Comparison of ENCODE assay signal across 1 cellular context in the genomic region with DNA sequence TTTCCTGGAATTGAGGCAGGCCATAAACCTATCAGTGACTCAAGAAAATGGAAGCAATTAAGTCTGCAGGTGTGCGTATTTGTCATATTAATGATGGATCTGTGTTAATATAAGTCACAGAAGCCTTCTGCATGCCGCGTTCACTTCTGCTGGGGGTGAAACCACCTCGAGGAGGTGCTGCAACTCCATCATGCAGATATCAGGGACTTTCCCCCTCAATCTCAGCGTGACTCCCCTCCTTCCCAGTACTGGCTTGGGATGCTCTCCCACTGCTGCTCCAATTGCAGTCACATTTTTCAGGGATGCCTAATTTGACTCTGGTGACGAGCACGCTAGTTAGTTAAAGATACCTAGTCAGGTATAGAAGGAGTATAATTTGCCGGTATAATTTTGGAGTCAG.
TF ChIP-seq lines count a peak whose summit lies in the region.

No MANE protein-coding gene starts in this region.

TF ChIP-seq in H1, 55 proteins besides CTCF, POLR2A, EP300 and RAD21:
- TF ChIP-seq JUN (IDR thresholded peaks at IDR 0.05; ENCODE audit: low read depth, low read length) (no peak), CREB1 (IDR thresholded peaks at IDR 0.05) (no peak)
